1 cellular context compared by ENCODE assay signal in genomic region chr16:9098377-9099090, GRCh38.
TF ChIP-seq lines count a peak whose summit lies in the region.

No MANE protein-coding gene starts in this region.

TF ChIP-seq in HepG2, 621 proteins besides CTCF, POLR2A, EP300 and RAD21 (continues in another document):
- TF ChIP-seq ZNF580 (CRISPR knock-in tag; IDR thresholded peaks at IDR 0.05; ENCODE audit: borderline replicate concordance, low read depth) (no peak), MED8 (CRISPR knock-in tag; IDR thresholded peaks at IDR 0.05; ENCODE audit: insufficient replicate concordance) (no peak), RBAK (CRISPR knock-in tag; IDR thresholded peaks at IDR 0.05) (no peak), NONO (IDR thresholded peaks at IDR 0.05) (no peak), NONO (CRISPR knock-in tag; conservative IDR thresholded peaks at IDR 0.05) (no peak), ZNF567 (CRISPR knock-in tag; IDR thresholded peaks at IDR 0.05; ENCODE audit: borderline replicate concordance) (no peak), ZFP91 (CRISPR knock-in tag; IDR thresholded peaks at IDR 0.05; ENCODE audit: borderline replicate concordance) (no peak), SAP130 (CRISPR knock-in tag; IDR thresholded peaks at IDR 0.05; ENCODE audit: low read depth) (peak; percentile 27; the same call in 1 of the 2 replicates), RARG (CRISPR knock-in tag; IDR thresholded peaks at IDR 0.05; ENCODE audit: low read depth) (no peak), ZNF33A (CRISPR knock-in tag; IDR thresholded peaks at IDR 0.05; ENCODE audit: borderline replicate concordance) (no peak), ZNF710 (CRISPR knock-in tag; IDR thresholded peaks at IDR 0.05; ENCODE audit: borderline replicate concordance) (no peak), ADNP (CRISPR knock-in tag; IDR thresholded peaks at IDR 0.05) (no peak), CCDC6 (CRISPR knock-in tag; IDR thresholded peaks at IDR 0.05) (no peak), ZNF121 (CRISPR knock-in tag; IDR thresholded peaks at IDR 0.05) (peak; percentile 94), ZUFSP (CRISPR knock-in tag; IDR thresholded peaks at IDR 0.05; ENCODE audit: borderline replicate concordance) (no peak), MZF1 (CRISPR knock-in tag; IDR thresholded peaks at IDR 0.05; ENCODE audit: borderline replicate concordance) (no peak), ZNF44 (CRISPR knock-in tag; IDR thresholded peaks at IDR 0.05) (no peak), ZFP62 (CRISPR knock-in tag; IDR thresholded peaks at IDR 0.05) (no peak), MTF2 (CRISPR knock-in tag; IDR thresholded peaks at IDR 0.05; ENCODE audit: borderline replicate concordance) (no peak), AGO2 (optimal IDR thresholded peaks at IDR 0.05; ENCODE audit: low read depth, low read length) (no peak), NFATC3 (CRISPR knock-in tag; IDR thresholded peaks at IDR 0.05) (no peak), ZNF597 (CRISPR knock-in tag; IDR thresholded peaks at IDR 0.05) (no peak), CREBL2 (CRISPR knock-in tag; IDR thresholded peaks at IDR 0.05; ENCODE audit: borderline replicate concordance) (no peak), HOXA9 (CRISPR knock-in tag; IDR thresholded peaks at IDR 0.05; ENCODE audit: borderline replicate concordance) (no peak), MTA3 (CRISPR knock-in tag; IDR thresholded peaks at IDR 0.05) (no peak), ZNF350 (CRISPR knock-in tag; IDR thresholded peaks at IDR 0.05; ENCODE audit: borderline replicate concordance, low read depth) (no peak), ETV5 (CRISPR knock-in tag; IDR thresholded peaks at IDR 0.05; ENCODE audit: borderline replicate concordance) (no peak), POGZ (CRISPR knock-in tag; IDR thresholded peaks at IDR 0.05) (no peak), PRMT3 (CRISPR knock-in tag; IDR thresholded peaks at IDR 0.05; ENCODE audit: borderline replicate concordance, low read depth) (no peak), KLF15 (CRISPR knock-in tag; IDR thresholded peaks at IDR 0.05; ENCODE audit: borderline replicate concordance) (no peak), GMEB2 (CRISPR knock-in tag; IDR thresholded peaks at IDR 0.05; ENCODE audit: low read depth) (no peak), TMF1 (CRISPR knock-in tag; IDR thresholded peaks at IDR 0.05; ENCODE audit: low read depth) (no peak), ZHX2 (IDR thresholded peaks at IDR 0.05; ENCODE audit: low read depth) (no peak), ZHX2 (CRISPR knock-in tag; IDR thresholded peaks at IDR 0.05; ENCODE audit: borderline replicate concordance) (no peak), ZMYM3 (CRISPR knock-in tag; IDR thresholded peaks at IDR 0.05) (0 out of 2 replicates have a peak, but pooled peaks have one; percentile 56), ARID4A (CRISPR knock-in tag; IDR thresholded peaks at IDR 0.05; ENCODE audit: borderline replicate concordance) (no peak), JDP2 (CRISPR knock-in tag; IDR thresholded peaks at IDR 0.05; ENCODE audit: borderline replicate concordance) (no peak)
